33 cellular contexts compared by ENCODE assay signal in genomic region chr1:201110616-201111015, GRCh38. TPM values are rescaled to one million over a fixed set of nuclear protein-coding genes. Genes with fewer than 3 reads are reported as not detected.
"Had no signal": no experiment of that assay in that cellular context is flagged by ENCODE, and none has a peak within 500 bp of the region (broad histone marks: within the 10 kb centered on the region; RNA-seq: fewer than 3 reads in every experiment).

No MANE protein-coding gene starts in this region.

- H3K27me3 ChIP-seq: brain microvascular endothelial cell, Peyer's patch, SJSA1 had no signal

- H3K4me3 ChIP-seq: Peyer's patch, SJSA1 had no signal

- H3K9me3 Mint-ChIP-seq: activated CD4-positive, alpha-beta T cell treated with anti-CD3 and anti-CD28 coated beads, Interleukin-2, amount 10 ng/mL, durations not matched to agents 7 days and 5 days; activated naive CD4-positive, alpha-beta T cell treated with anti-CD3 and anti-CD28 coated beads, Interleukin-2, amount 50 U/mL, for 24 hours; activated T-cell treated with anti-CD3 and anti-CD28 coated beads, Interleukin-2, amount 50 U/mL, for 24 hours; activated T-helper 2 cell treated with anti-CD3 and anti-CD28 coated beads, Interferon-gamma antibody, Interleukin-2, Interleukin-4, amounts not matched to agents 10 μg/mL and 5 μg/mL and 100 μg/mL, durations not matched to agents 14 hours and 24 hours and 36 hours; T-helper 1 cell treated with Interleukin-12 subunit alpha and Interleukin-12 subunit beta and Interleukin-4 antibody, amounts not matched to agents 30 μg/mL and 1 μg/mL, for 36 hours; T-helper 2 cell treated with Interferon-gamma antibody and Interleukin-4, amounts not matched to agents 5 μg/mL and 100 μg/mL, for 36 hours; WTC11 had no signal

- H3K9me3 ChIP-seq: Peyer's patch, SJSA1, SK-N-SH had no signal

- ATAC-seq: activated CD4-positive, alpha-beta T cell treated with anti-CD3 and anti-CD28 coated beads for 36 hours; activated CD4-positive, CD25-positive, alpha-beta regulatory T cell treated with anti-CD3 and anti-CD28 coated beads, Interleukin-2, amount 50 U/mL, for 24 hours; activated CD8-positive, alpha-beta T cell treated with anti-CD3 and anti-CD28 coated beads, Interleukin-2, amount 10 ng/mL, durations not matched to agents 7 days and 5 days; PC-3; WTC11 had no signal

- H3K36me3 Mint-ChIP-seq: activated naive CD4-positive, alpha-beta T cell treated with anti-CD3 and anti-CD28 coated beads, Interleukin-2, amount 50 U/mL, for 24 hours; WTC11 had no signal

- H3K27ac ChIP-seq: brain microvascular endothelial cell, Peyer's patch, SJSA1 had no signal

- H3K36me3 ChIP-seq: brain microvascular endothelial cell, Peyer's patch, SJSA1 had no signal

- H3K4me3 Mint-ChIP-seq: activated CD4-positive, alpha-beta T cell treated with anti-CD3 and anti-CD28 coated beads for 36 hours; activated CD4-positive, alpha-beta T cell treated with anti-CD3 and anti-CD28 coated beads, Interleukin-2, amount 10 ng/mL, durations not matched to agents 7 days and 5 days; activated CD8-positive, alpha-beta T cell treated with anti-CD3 and anti-CD28 coated beads, Interleukin-2, amount 10 ng/mL, durations not matched to agents 7 days and 5 days; activated naive CD4-positive, alpha-beta T cell treated with anti-CD3 and anti-CD28 coated beads, Interleukin-2, amount 50 U/mL, for 24 hours; activated T-cell treated with anti-CD3 and anti-CD28 coated beads, Interleukin-2, amount 50 U/mL, for 24 hours; T-helper 1 cell treated with Interleukin-12 subunit alpha and Interleukin-12 subunit beta and Interleukin-4 antibody, amounts not matched to agents 30 μg/mL and 1 μg/mL, for 36 hours; T-helper 2 cell treated with Interferon-gamma antibody and Interleukin-4, amounts not matched to agents 5 μg/mL and 100 μg/mL, for 36 hours; WTC11 had no signal

- DNase-seq: activated CD4-positive, alpha-beta T cell treated with anti-CD3 and anti-CD28 coated beads for 36 hours; activated CD4-positive, alpha-beta T cell treated with anti-CD3 and anti-CD28 coated beads, Interleukin-2, amount 10 ng/mL, durations not matched to agents 7 days and 5 days; activated CD4-positive, alpha-beta T cell treated with anti-CD3 and anti-CD28 coated beads, Interleukin-2, amount 50 U/mL, for 48 hours; activated CD8-positive, alpha-beta T cell treated with anti-CD3 and anti-CD28 coated beads, Interleukin-2, amount 10 ng/mL, durations not matched to agents 7 days and 5 days; activated gamma-delta T cell; activated naive CD4-positive, alpha-beta T cell treated with Interleukin-2 at 50 U/mL for 16 hours; activated T-cell treated with anti-CD3 and anti-CD28 coated beads, Interleukin-2, amount 50 U/mL, for 24 hours; aorta; brain microvascular endothelial cell; central memory CD4-positive, alpha-beta T cell; Karpas-422; NCI-H1105; NCI-H1417 treated with DMSO at 0.1 percent for 48 hours; NCI-H187 treated with DMSO at 0.1 percent for 48 hours; NCI-H2081 treated with DMSO at 0.1 percent for 48 hours; NCI-H226; NCI-H446 treated with DMSO at 0.1 percent for 48 hours; NCI-H524; NCI-H69; NCI-H82; PC-3; RPMI8226; SHP77 treated with DMSO at 0.1 percent for 48 hours; SK-N-SH had no signal

- H3K27ac Mint-ChIP-seq: activated CD4-positive, alpha-beta T cell treated with anti-CD3 and anti-CD28 coated beads for 36 hours; activated CD4-positive, alpha-beta T cell treated with anti-CD3 and anti-CD28 coated beads, Interleukin-2, amount 10 ng/mL, durations not matched to agents 7 days and 5 days; activated CD8-positive, alpha-beta T cell treated with anti-CD3 and anti-CD28 coated beads, Interleukin-2, amount 10 ng/mL, durations not matched to agents 7 days and 5 days; activated T-cell treated with anti-CD3 and anti-CD28 coated beads, Interleukin-2, amount 50 U/mL, for 24 hours; activated T-helper 2 cell treated with anti-CD3 and anti-CD28 coated beads, Interferon-gamma antibody, Interleukin-2, Interleukin-4, amounts not matched to agents 10 μg/mL and 5 μg/mL and 100 μg/mL, durations not matched to agents 14 hours and 24 hours and 36 hours; T-helper 1 cell treated with Interleukin-12 subunit alpha and Interleukin-12 subunit beta and Interleukin-4 antibody, amounts not matched to agents 30 μg/mL and 1 μg/mL, for 36 hours; T-helper 2 cell treated with Interferon-gamma antibody and Interleukin-4, amounts not matched to agents 5 μg/mL and 100 μg/mL, for 36 hours; WTC11 had no signal

- H3K27me3 Mint-ChIP-seq: activated CD4-positive, alpha-beta T cell treated with anti-CD3 and anti-CD28 coated beads for 36 hours; activated naive CD4-positive, alpha-beta T cell treated with anti-CD3 and anti-CD28 coated beads, Interleukin-2, amount 50 U/mL, for 24 hours had no signal

- H3K4me2 ChIP-seq: SK-N-SH had no signal

- H3K9ac ChIP-seq: SK-N-SH had no signal

RNA-seq across cellular contexts. Expression of gene CACNA1S, which starts 1.6 kb away (rescaled TPM):
- total RNA-seq: activated CD4-positive, alpha-beta T cell treated with anti-CD3 and anti-CD28 coated beads for 36 hours; activated CD4-positive, alpha-beta T cell treated with anti-CD3 and anti-CD28 coated beads, Interleukin-2, amount 10 ng/mL, durations not matched to agents 7 days and 5 days; activated CD8-positive, alpha-beta T cell treated with anti-CD3 and anti-CD28 coated beads, Interleukin-2, amount 10 ng/mL, durations not matched to agents 7 days and 5 days; activated T-helper 2 cell treated with anti-CD3 and anti-CD28 coated beads, Interferon-gamma antibody, Interleukin-2, Interleukin-4, amounts not matched to agents 10 μg/mL and 5 μg/mL and 100 μg/mL, durations not matched to agents 14 hours and 24 hours and 36 hours; aorta; MCF 10A; PC-3; Peyer's patch; SJSA1 had no signal
- polyA plus RNA-seq: aorta, SK-N-SH had no signal

RNA-seq across cellular contexts. Expression of gene ASCL5, which starts 16.4 kb away (rescaled TPM):
- total RNA-seq: activated CD4-positive, alpha-beta T cell treated with anti-CD3 and anti-CD28 coated beads, Interleukin-2, amount 10 ng/mL, durations not matched to agents 7 days and 5 days; activated CD8-positive, alpha-beta T cell treated with anti-CD3 and anti-CD28 coated beads, Interleukin-2, amount 10 ng/mL, durations not matched to agents 7 days and 5 days; activated T-helper 2 cell treated with anti-CD3 and anti-CD28 coated beads, Interferon-gamma antibody, Interleukin-2, Interleukin-4, amounts not matched to agents 10 μg/mL and 5 μg/mL and 100 μg/mL, durations not matched to agents 14 hours and 24 hours and 36 hours; aorta; MCF 10A; Peyer's patch; SJSA1 had no signal
- polyA plus RNA-seq: SK-N-SH had no signal
